Comparison of ENCODE assay signal across 16 cellular contexts in the genomic region with DNA sequence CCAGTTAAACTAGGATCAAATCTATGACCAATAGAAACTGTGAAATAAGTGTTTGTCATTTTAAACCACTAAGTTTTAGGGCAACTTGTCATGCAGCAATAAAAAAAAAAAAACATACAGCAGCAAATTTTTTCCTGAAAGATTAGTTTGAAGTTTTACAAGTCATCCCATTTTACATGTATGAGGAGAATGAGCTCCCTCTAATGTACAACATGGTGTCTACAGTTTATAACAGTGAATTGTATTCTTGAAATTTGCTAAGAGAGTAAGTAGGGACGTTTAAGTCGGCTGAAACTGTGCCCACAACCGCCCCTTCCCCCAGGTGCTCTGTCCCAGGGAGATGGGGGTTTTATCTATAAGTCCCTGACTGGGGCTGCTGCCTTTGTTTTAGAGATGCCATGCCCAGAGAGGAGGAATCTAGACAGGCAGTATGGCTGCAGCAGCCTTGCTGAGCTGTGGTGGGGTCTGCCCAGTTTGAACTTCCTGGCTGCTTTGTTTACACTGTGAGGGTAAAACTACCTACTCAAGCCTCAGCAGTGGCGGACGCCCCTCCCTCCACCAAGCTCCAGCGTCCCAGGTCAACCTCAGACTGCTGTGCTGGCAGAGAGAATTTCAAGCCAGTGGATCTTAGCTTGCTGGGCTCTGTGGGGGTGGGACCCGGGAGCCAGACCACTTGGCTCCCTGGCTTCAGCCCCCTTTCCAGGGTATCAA.
DNase-seq lines count a peak whose midpoint lies in the region; ATAC-seq, FAIRE-seq and TF ChIP-seq lines count a peak whose summit lies in the region.
"Had no signal": no experiment of that assay in that cellular context is flagged by ENCODE, and none has a peak within 500 bp of the region (broad histone marks: within the 10 kb centered on the region; RNA-seq: fewer than 3 reads in every experiment).

No MANE protein-coding gene starts in this region.

- no peaks in the 10 kb centered on the region for H3K4me1 ChIP-seq in HepG2 (ENCODE audit: insufficient read depth, low read length)
- H3K4me1 ChIP-seq: esophagus squamous epithelium had no signal

- CTCF ChIA-PET in HepG2 (lab: Yijun Ruan, JAX; ENCODE audit: low intra/inter-chr PET ratio, low total read pairs), result no interaction called here

- H3K4me3 ChIP-seq in SK-N-MC, result no peak overlapping the region
- no peak overlapping the region for H3K4me3 ChIP-seq in HepG2 (replicated peaks in 1 of 3; ENCODE audit: insufficient read depth in 1 of 3, low read depth in 2 of 3, low read length in 3 of 3)
- H3K4me3 ChIP-seq: esophagus squamous epithelium had no signal

- TF ChIP-seq EP300 in HepG2 (IDR thresholded peaks at IDR 0.05; ENCODE audit: low read depth in 2 of 2, low read length in 2 of 2), result no peak
- TF ChIP-seq EP300 in HepG2 (CRISPR knock-in tag; IDR thresholded peaks at IDR 0.05; ENCODE audit: borderline replicate concordance), result no peak

- H3K9ac ChIP-seq in SK-N-MC (ENCODE audit: insufficient read length), result no peak overlapping the region
- H3K9ac ChIP-seq in HepG2 (ENCODE audit: insufficient read depth, low read depth, low read length), result no peak overlapping the region

- no peaks in the 10 kb centered on the region for H3K79me2 ChIP-seq in HepG2 (ENCODE audit: insufficient read depth, low read length)

- H3K9me3 ChIP-seq in SK-N-MC (ENCODE audit: low read depth, low read length) (no peaks in the 10 kb centered on the region), HepG2 (ENCODE audit: low read length) (no peaks in the 10 kb centered on the region)
- H3K9me3 ChIP-seq: esophagus squamous epithelium had no signal

- peak; percentile 48 for FAIRE-seq in HepG2 (lab: Jason Lieb, UNC)

- POLR2A ChIA-PET in HepG2 (lab: Yijun Ruan, JAX), result no interaction called here

- ATAC-seq in HepG2 (peak; percentile 61), esophagus mucosa (no peak)
- ATAC-seq: stimulated activated naive CD8-positive, alpha-beta T cell treated with anti-CD3 and anti-CD28 coated beads, Interleukin-15, amount 100 ng/mL, for 72 hours had no signal

- 4% methylated on average over 4 of the region's 7 CpGs for WGBS in HepG2 (ENCODE audit: low lambda C conversion rate)

- H4K20me1 ChIP-seq in HepG2 (ENCODE audit: insufficient read depth, low read length), result no peaks in the 10 kb centered on the region

- H2AFZ ChIP-seq in HepG2 (ENCODE audit: low read length), result no peak overlapping the region

- no TSS peak for BruUV-seq in HepG2 (replicated peaks; lab: Mats Ljungman, UMichigan)

- DNase-seq in DMS53 (lab: John Stamatoyannopoulos, UW) (peak; percentile 56), HT-29 (ENCODE audit: low spot score) (peak; percentile 10), SK-N-MC (ENCODE audit: low read depth, low spot score) (peak; percentile 10), HepG2 (ENCODE audit: low spot score) (peak; percentile 0), DMS79 treated with DMSO at 0.1 percent for 48 hours (lab: John Stamatoyannopoulos, UW) (no peak), HCEC 1CT (no peak)
- DNase-seq in activated CD8-positive, alpha-beta memory T cell treated with anti-CD3 and anti-CD28 coated beads for 24 hours, result no peak
- DNase-seq: activated B cell treated with CpG ODN at 0.5 μM for 24 hours; activated T-cell treated with anti-CD3 and anti-CD28 coated beads, Interleukin-2, amount 50 U/mL, for 48 hours; brain microvascular endothelial cell; esophagus squamous epithelium; KG1; occipital lobe; stimulated activated CD4-positive, alpha-beta T cell treated with anti-CD3 and anti-CD28 coated beads, Interleukin-1b, Interleukin-23, amount 100 ng/mL, for 48 hours; stimulated activated naive CD8-positive, alpha-beta T cell treated with anti-CD3 and anti-CD28 coated beads, Interleukin-15, amount 100 ng/mL, for 72 hours had no signal

- H3K27ac ChIP-seq in SK-N-MC (no peak overlapping the region), HepG2 (ENCODE audit: extremely low read length, insufficient read depth, low read length) (no peak overlapping the region)
- H3K27ac ChIP-seq: brain microvascular endothelial cell, esophagus squamous epithelium had no signal

- intact Hi-C loops in HepG2 (cut with micrococcal nuclease; ENCODE audit: unreplicated experiment), result no loop called here

- no peak overlapping the region; the same call in 1 of the 2 replicates for H3K4me2 ChIP-seq in HepG2 (ENCODE audit: low read depth, low read length)

- in situ Hi-C loops in HepG2 (cut with HindIII; ENCODE audit: extremely low pct_ligation_motif_present, low pct_unique_long_range_greater_than_20kb), result no loop called here

- H3K27me3 ChIP-seq in HepG2 (ENCODE audit: control insufficient read depth in 1 of 2, insufficient read depth in 2 of 2, low read length in 2 of 2), result no peaks in the 10 kb centered on the region
- H3K27me3 ChIP-seq: brain microvascular endothelial cell, esophagus squamous epithelium had no signal

- no peak for TF ChIP-seq RAD21 in HepG2 (CRISPR knock-in tag; IDR thresholded peaks at IDR 0.05)

- TF ChIP-seq CTCF in HepG2 (CRISPR knock-in tag; IDR thresholded peaks at IDR 0.05), result no peak

- TF ChIP-seq POLR2A in HepG2 (IDR thresholded peaks at IDR 0.05; ENCODE audit: insufficient read depth in 1 of 2, low read depth in 2 of 2, low read length in 2 of 2), result no peak

- H3K36me3 ChIP-seq in SK-N-MC (ENCODE audit: insufficient read depth, low read length) (no peaks in the 10 kb centered on the region), HepG2 (replicated peaks in 1 of 2; ENCODE audit: control insufficient read depth in 1 of 2, insufficient read depth in 2 of 2, low read length in 2 of 2) (no peaks in the 10 kb centered on the region)
- H3K36me3 ChIP-seq: brain microvascular endothelial cell, esophagus squamous epithelium had no signal

TF ChIP-seq in HepG2, 621 proteins besides CTCF, POLR2A, EP300 and RAD21:
- TF ChIP-seq STAG1 (CRISPR knock-in tag; IDR thresholded peaks at IDR 0.05), result peak; percentile 17; the same call in 1 of the 2 replicates
- no peak for TF ChIP-seq GABPB1 (CRISPR knock-in tag; IDR thresholded peaks at IDR 0.05)
- no peak for TF ChIP-seq NCOR1 (IDR thresholded peaks at IDR 0.05; ENCODE audit: borderline replicate concordance, low read length)
TF ChIP-seq in HepG2: peak in this region for 1.

Comparison
In these comparisons a context has a peak if more than half of its experiments do, and no peak if none do; other contexts are left out.
1. DNase-seq: peak in DMS53 (single experiment), HT-29 (single experiment), SK-N-MC (single experiment) and HepG2 (single experiment); none in DMS79 treated with DMSO at 0.1 percent for 48 hours (single experiment), activated CD8-positive, alpha-beta memory T cell treated with anti-CD3 and anti-CD28 coated beads for 24 hours (single experiment) and HCEC 1CT (single experiment).